ENCODE assay signal across 18 cellular contexts in the genomic region with DNA sequence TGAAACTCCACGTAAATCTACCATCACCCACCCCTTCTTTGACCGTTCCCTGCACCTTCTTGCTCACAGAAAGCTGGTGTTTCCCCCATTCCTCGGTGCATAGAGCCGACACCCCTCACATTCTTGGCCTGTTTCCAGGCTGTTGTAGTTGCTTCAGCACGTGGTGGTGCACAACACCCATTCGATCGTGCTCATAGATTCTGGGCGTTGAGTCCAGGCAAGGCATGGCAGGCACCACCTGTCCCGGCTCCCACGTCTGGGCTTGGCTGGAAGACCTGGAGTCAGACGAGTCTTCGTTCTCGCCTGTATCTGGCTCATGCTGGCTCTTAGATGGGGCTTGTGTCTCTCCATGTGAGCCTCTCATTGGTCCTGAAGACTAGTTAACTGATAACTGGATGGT.
DNase-seq lines count a peak whose midpoint lies in the region; ATAC-seq and TF ChIP-seq lines count a peak whose summit lies in the region.
"Had no signal": no experiment of that assay in that cellular context is flagged by ENCODE, and none has a peak within 500 bp of the region (broad histone marks: within the 10 kb centered on the region; RNA-seq: fewer than 3 reads in every experiment).

No MANE protein-coding gene starts in this region.

- H3K36me3 Mint-ChIP-seq in MCF 10A (ENCODE audit: insufficient read depth, unreplicated experiment): peaks cover 34% of the 10 kb centered on the region
- peaks cover 20% of the 10 kb centered on the region; the same call in 2 of the 3 replicates for H3K36me3 Mint-ChIP-seq in GM23338 (ENCODE audit: low read depth)

- H3K79me2 ChIP-seq in mammary epithelial cell (ENCODE audit: insufficient read depth, low read length): no peaks in the 10 kb centered on the region
- H3K79me2 ChIP-seq in GM23338 (replicated peaks; ENCODE audit: insufficient read depth): no peaks in the 10 kb centered on the region

- TF ChIP-seq CTCF in MCF 10A (IDR thresholded peaks at IDR 0.05; ENCODE audit: unreplicated experiment): no peak
- TF ChIP-seq CTCF in mammary epithelial cell (conservative IDR thresholded peaks at IDR 0.05 in 1 of 2, IDR thresholded peaks at IDR 0.05 in 1 of 2; ENCODE audit: extremely low read depth in 1 of 2, insufficient read depth in 1 of 2, low read depth in 1 of 2, low read length in 2 of 2): no peak
- no peak for TF ChIP-seq CTCF in omental fat pad (IDR thresholded peaks at IDR 0.05)
- no peak for TF ChIP-seq CTCF in GM23338 (conservative IDR thresholded peaks at IDR 0.05; ENCODE audit: low read depth in 2 of 2)

- 100% methylated on average over 6 of the region's 13 CpGs for WGBS in mammary epithelial cell (ENCODE audit: low coverage, missing lambda C conversion rate)

- H3K9me3 Mint-ChIP-seq in MCF 10A (ENCODE audit: unreplicated experiment) (peaks cover 6% of the 10 kb centered on the region), GM23338 (no peaks in the 10 kb centered on the region; the same call in 2 of the 3 replicates)

- peaks cover 5% of the 10 kb centered on the region for H3K9me3 ChIP-seq in mammary epithelial cell (replicated peaks; ENCODE audit: insufficient read depth, low read length)
- H3K9me3 ChIP-seq: MG63 had no signal

- POLR2A ChIA-PET in MCF 10A (lab: Yijun Ruan, JAX): interaction anchor here (0.5 to 1.8 kb wide), 5 partner anchors 24 to 606 kb away, joined by 3 to 4 read pairs (median 3); no protein-coding TSS in a partner anchor

- ATAC-seq in omental fat pad (ENCODE audit: low FRiP score): peak; percentile 44
- ATAC-seq in GM23338: no peak

- H3K4me1 ChIP-seq in mammary epithelial cell (ENCODE audit: insufficient read depth, low read length) (peaks cover 35% of the 10 kb centered on the region), GM23338 (ENCODE audit: insufficient read depth) (peaks cover 16% of the 10 kb centered on the region)

- H3F3A ChIP-seq in GM23338 (replicated peaks; ENCODE audit: low read depth): no peaks in the 10 kb centered on the region

- DNase-seq in MCF 10A (ENCODE audit: unreplicated experiment) (no peak), mammary epithelial cell (no peak), cerebellum (ENCODE audit: low spot score) (peak; percentile 6), omental fat pad (ENCODE audit: low spot score) (no peak), GF-D8 (lab: John Stamatoyannopoulos, UW) (no peak), GM23338 (ENCODE audit: low spot score) (no peak), NCI-H526 treated with DMSO at 0.1 percent for 48 hours (lab: John Stamatoyannopoulos, UW) (no peak)
- DNase-seq: AML-193; CD4-positive, alpha-beta T cell; MG63; NCI-H1105 treated with DMSO at 0.1 percent for 48 hours; NCI-H146; NCI-H1930; NCI-H2107; NCI-H524; NCI-H774; Right ventricle myocardium superior had no signal

- intact Hi-C loops in MCF 10A (cut with micrococcal nuclease): no loop called here
- intact Hi-C loops in mammary epithelial cell (cut with micrococcal nuclease): loop anchor here (10.0 kb wide), 1 partner anchor 108 kb away; no protein-coding TSS in a partner anchor

- H3K4me2 ChIP-seq in mammary epithelial cell (ENCODE audit: insufficient read depth, low read depth, low read length): no peak overlapping the region
- no peak overlapping the region for H3K4me2 ChIP-seq in GM23338

- H3K4me1 Mint-ChIP-seq in MCF 10A (ENCODE audit: insufficient read depth, unreplicated experiment): peaks cover 21% of the 10 kb centered on the region
- H3K4me1 Mint-ChIP-seq in GM23338: peaks cover 31% of the 10 kb centered on the region

- H2AFZ ChIP-seq in mammary epithelial cell (ENCODE audit: low read depth, low read length) (no peak overlapping the region), GM23338 (no peak overlapping the region)

- H4K20me1 ChIP-seq in mammary epithelial cell (ENCODE audit: insufficient read depth, low read length) (no peaks in the 10 kb centered on the region), GM23338 (replicated peaks; ENCODE audit: insufficient read depth) (0 out of 2 replicates have a peak, but pooled peaks cover 5% of the 10 kb centered on the region)

- peaks cover 2% of the 10 kb centered on the region for H3K36me3 ChIP-seq in mammary epithelial cell (ENCODE audit: insufficient read depth, low read length)
- no peaks in the 10 kb centered on the region for H3K36me3 ChIP-seq in GM23338 (ENCODE audit: insufficient read depth)

- H3K9ac ChIP-seq in mammary epithelial cell (ENCODE audit: insufficient read depth, low read length): no peak overlapping the region
- H3K9ac ChIP-seq: BLaER1 treated with 17β-estradiol and CSF1 and Interleukin-3, amounts not matched to agents 10 nM and 100 nM had no signal

- CTCF ChIA-PET in MCF 10A (lab: Yijun Ruan, JAX) (interaction anchor here (1.4 kb wide), 1 partner anchor 576 kb away, joined by 5 read pairs; no protein-coding TSS in a partner anchor), mammary epithelial cell (lab: Charles Lee; ENCODE audit: low non-redundant PET) (no interaction called here)

- no peaks in the 10 kb centered on the region for H3K27me3 ChIP-seq in mammary epithelial cell (ENCODE audit: insufficient read depth, low read length)
- no peaks in the 10 kb centered on the region for H3K27me3 ChIP-seq in GM23338 (ENCODE audit: insufficient read depth)
- H3K27me3 ChIP-seq: BLaER1 treated with 17β-estradiol and CSF1 and Interleukin-3, amounts not matched to agents 10 nM and 100 nM; MG63 had no signal

- no TSS peak for BruUV-seq in MCF 10A (replicated peaks; lab: Mats Ljungman, UMichigan)
- no TSS peak for BruUV-seq in mammary epithelial cell (replicated peaks; lab: Mats Ljungman, UMichigan)

- peak overlapping the region; percentile 91 for H3K27ac Mint-ChIP-seq in MCF 10A (ENCODE audit: low read depth, unreplicated experiment)
- H3K27ac Mint-ChIP-seq in GM23338: no peak overlapping the region
- H3K27ac Mint-ChIP-seq: CD4-positive, alpha-beta T cell had no signal

- 0 out of 2 replicates have a peak, but pooled peaks cover 3% of the 10 kb centered on the region for H3K9me2 ChIP-seq in GM23338 (ENCODE audit: insufficient read depth)

- H3K27me3 Mint-ChIP-seq in MCF 10A (ENCODE audit: insufficient read depth, unreplicated experiment) (no peaks in the 10 kb centered on the region), GM23338 (ENCODE audit: insufficient read depth, low read depth, poor library complexity) (peaks cover 13% of the 10 kb centered on the region)
- H3K27me3 Mint-ChIP-seq: CD4-positive, alpha-beta T cell had no signal

- in situ Hi-C loops in mammary epithelial cell (cut with MboI; ENCODE audit: low sequenced_read_pairs in 2 of 2): no loop called here

- H3K4me3 ChIP-seq in mammary epithelial cell (replicated peaks in 1 of 3; ENCODE audit: insufficient read depth in 1 of 3, low read depth in 2 of 3, low read length in 3 of 3): no peak overlapping the region
- H3K4me3 ChIP-seq in GM23338: no peak overlapping the region
- H3K4me3 ChIP-seq: BLaER1 treated with 17β-estradiol and CSF1 and Interleukin-3, amounts not matched to agents 10 nM and 100 nM; MG63 had no signal

- no peak overlapping the region for H3K27ac ChIP-seq in mammary epithelial cell (ENCODE audit: insufficient read depth, low read depth, low read length)
- no peak overlapping the region for H3K27ac ChIP-seq in GM23338 (ENCODE audit: low read depth)
- H3K27ac ChIP-seq: BLaER1 treated with 17β-estradiol and CSF1 and Interleukin-3, amounts not matched to agents 10 nM and 100 nM had no signal

- dilution Hi-C loops in mammary epithelial cell (cut with HindIII; ENCODE audit: low sequenced_read_pairs): no loop called here

- H3K4me3 Mint-ChIP-seq in MCF 10A (ENCODE audit: unreplicated experiment): no peak overlapping the region
- H3K4me3 Mint-ChIP-seq in GM23338: no peak overlapping the region
- H3K4me3 Mint-ChIP-seq: CD4-positive, alpha-beta T cell had no signal

TF ChIP-seq in GM23338, 12 proteins besides CTCF, POLR2A, EP300 and RAD21:
- no peak for TF ChIP-seq STAT1 (IDR thresholded peaks at IDR 0.05; ENCODE audit: unreplicated experiment)
- TF ChIP-seq ZNF331 (CRISPR knock-in tag; IDR thresholded peaks at IDR 0.05; ENCODE audit: low read depth): no peak
- no peak for TF ChIP-seq NANOG (IDR thresholded peaks at IDR 0.05; ENCODE audit: borderline replicate concordance)
- TF ChIP-seq, protein P1, sequence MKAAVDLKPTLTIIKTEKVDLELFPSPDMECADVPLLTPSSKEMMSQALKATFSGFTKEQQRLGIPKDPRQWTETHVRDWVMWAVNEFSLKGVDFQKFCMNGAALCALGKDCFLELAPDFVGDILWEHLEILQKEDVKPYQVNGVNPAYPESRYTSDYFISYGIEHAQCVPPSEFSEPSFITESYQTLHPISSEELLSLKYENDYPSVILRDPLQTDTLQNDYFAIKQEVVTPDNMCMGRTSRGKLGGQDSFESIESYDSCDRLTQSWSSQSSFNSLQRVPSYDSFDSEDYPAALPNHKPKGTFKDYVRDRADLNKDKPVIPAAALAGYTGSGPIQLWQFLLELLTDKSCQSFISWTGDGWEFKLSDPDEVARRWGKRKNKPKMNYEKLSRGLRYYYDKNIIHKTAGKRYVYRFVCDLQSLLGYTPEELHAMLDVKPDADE (IDR thresholded peaks at IDR 0.05): no peak
- TF ChIP-seq POLR2AphosphoS5 (IDR thresholded peaks at IDR 0.05; ENCODE audit: low read depth): no peak
- no peak for TF ChIP-seq JUNB (IDR thresholded peaks at IDR 0.05; ENCODE audit: unreplicated experiment)
